Comparison of ENCODE assay signal across 25 cellular contexts in genomic region chr2:52936029-52936428, GRCh38.
DNase-seq lines count a peak whose midpoint lies in the region; ATAC-seq and TF ChIP-seq lines count a peak whose summit lies in the region.
"Had no signal": no experiment of that assay in that cellular context is flagged by ENCODE, and none has a peak within 500 bp of the region (broad histone marks: within the 10 kb centered on the region; RNA-seq: fewer than 3 reads in every experiment).

No MANE protein-coding gene starts in this region.

- H3K4me1 Mint-ChIP-seq in activated naive CD4-positive, alpha-beta T cell treated with anti-CD3 and anti-CD28 coated beads for 36 hours (ENCODE audit: low read depth): no peaks in the 10 kb centered on the region
- H3K4me1 Mint-ChIP-seq: activated B cell treated with CpG ODN at 0.5 μM for 24 hours had no signal

- DNase-seq in Ammon's horn (ENCODE audit: low spot score) (peak; percentile 7), HT-29 (ENCODE audit: low spot score) (peak; percentile 20), SK-MEL-5 (ENCODE audit: low read depth, low spot score) (peak; percentile 16), fibroblast of lung (ENCODE audit: low read depth in 2 of 2) (peak; percentile 15 to 54), NCI-H2196 (lab: John Stamatoyannopoulos, UW; ENCODE audit: unreplicated experiment) (no peak), UCSD-AML1 (lab: John Stamatoyannopoulos, UW; ENCODE audit: unreplicated experiment) (no peak)
- DNase-seq in activated naive CD4-positive, alpha-beta T cell treated with anti-CD3 and anti-CD28 coated beads for 36 hours: no peak
- DNase-seq in activated naive CD4-positive, alpha-beta T cell treated with anti-CD3 and anti-CD28 coated beads, Interleukin-2, amount 50 U/mL, for 72 hours (ENCODE audit: low spot score in 2 of 2): no peak
- DNase-seq: activated B cell treated with CpG ODN at 0.5 μM for 24 hours; activated CD4-positive, alpha-beta T cell treated with anti-CD3 and anti-CD28 coated beads, Interleukin-2, amount 50 U/mL, for 48 hours; activated effector memory CD4-positive, alpha-beta T cell treated with Interleukin-2 at 50 U/mL for 16 hours; activated naive CD8-positive, alpha-beta T cell treated with anti-CD3 and anti-CD28 coated beads, Interleukin-2, amount 50 U/mL, for 24 hours; effector memory CD4-positive, alpha-beta T cell; gastrocnemius medialis; hippocampal formation; immature natural killer cell; NCI-H1417 treated with DMSO at 0.1 percent for 48 hours; NCI-H2107; stimulated activated CD4-positive, alpha-beta T cell treated with anti-CD3 and anti-CD28 coated beads, Interleukin-2, amount 100 ng/mL, for 24 hours; substantia nigra; T1000 had no signal

- H3K27ac Mint-ChIP-seq in activated naive CD4-positive, alpha-beta T cell treated with anti-CD3 and anti-CD28 coated beads for 36 hours: no peak overlapping the region
- H3K27ac Mint-ChIP-seq in activated naive CD4-positive, alpha-beta T cell treated with anti-CD3 and anti-CD28 coated beads, Interleukin-2, amount 50 U/mL, for 72 hours: no peak overlapping the region
- H3K27ac Mint-ChIP-seq: activated B cell treated with CpG ODN at 0.5 μM for 24 hours; activated naive CD8-positive, alpha-beta T cell treated with anti-CD3 and anti-CD28 coated beads, Interleukin-2, amount 50 U/mL, for 24 hours; immature natural killer cell; natural killer cell treated with Interleukin-12 subunit alpha and Interleukin-12 subunit beta and Interleukin-15 and Interleukin-18, amount 100 ng/mL, for 72 hours had no signal

- no peaks in the 10 kb centered on the region for H3K27me3 Mint-ChIP-seq in activated naive CD4-positive, alpha-beta T cell treated with anti-CD3 and anti-CD28 coated beads for 36 hours (ENCODE audit: low read depth)
- H3K27me3 Mint-ChIP-seq: activated B cell treated with CpG ODN at 0.5 μM for 24 hours; activated naive CD8-positive, alpha-beta T cell treated with anti-CD3 and anti-CD28 coated beads, Interleukin-2, amount 50 U/mL, for 24 hours; natural killer cell treated with Interleukin-12 subunit alpha and Interleukin-12 subunit beta and Interleukin-15 and Interleukin-18, amount 100 ng/mL, for 72 hours had no signal

- no peaks in the 10 kb centered on the region for H3K36me3 ChIP-seq in fibroblast of lung (ENCODE audit: control insufficient read depth, insufficient read depth, low read length)
- H3K36me3 ChIP-seq: esophagus muscularis mucosa, gastrocnemius medialis, HAP-1 had no signal

- in situ Hi-C loops in SK-MEL-5 (cut with HindIII; ENCODE audit: low pct_unique_long_range_greater_than_20kb, low sequenced_read_pairs): no loop called here

- no peak overlapping the region for H3K4me3 ChIP-seq in fibroblast of lung (replicated peaks in 1 of 4; ENCODE audit: control extremely low read depth in 1 of 4, insufficient read depth in 1 of 4, low read depth in 3 of 4, low read length in 4 of 4)
- H3K4me3 ChIP-seq: esophagus muscularis mucosa, gastrocnemius medialis, HAP-1, smooth muscle cell had no signal

- H3K9me3 Mint-ChIP-seq in activated naive CD4-positive, alpha-beta T cell treated with anti-CD3 and anti-CD28 coated beads for 36 hours: peaks cover 1% of the 10 kb centered on the region
- peaks cover 5 to 7% of the 10 kb centered on the region in 2 donors for H3K9me3 Mint-ChIP-seq in activated naive CD4-positive, alpha-beta T cell treated with anti-CD3 and anti-CD28 coated beads, Interleukin-2, amount 50 U/mL, for 72 hours
- H3K9me3 Mint-ChIP-seq: activated B cell treated with CpG ODN at 0.5 μM for 24 hours had no signal

- H3K36me3 Mint-ChIP-seq in activated naive CD4-positive, alpha-beta T cell treated with anti-CD3 and anti-CD28 coated beads for 36 hours (ENCODE audit: low read depth): no peaks in the 10 kb centered on the region
- H3K36me3 Mint-ChIP-seq in activated naive CD4-positive, alpha-beta T cell treated with anti-CD3 and anti-CD28 coated beads, Interleukin-2, amount 50 U/mL, for 72 hours: no peaks in the 10 kb centered on the region
- H3K36me3 Mint-ChIP-seq: immature natural killer cell; natural killer cell treated with Interleukin-12 subunit alpha and Interleukin-12 subunit beta and Interleukin-15 and Interleukin-18, amount 100 ng/mL, for 72 hours had no signal

- no peak overlapping the region for H3K4me3 Mint-ChIP-seq in activated naive CD4-positive, alpha-beta T cell treated with anti-CD3 and anti-CD28 coated beads for 36 hours
- H3K4me3 Mint-ChIP-seq: activated B cell treated with CpG ODN at 0.5 μM for 24 hours; activated naive CD8-positive, alpha-beta T cell treated with anti-CD3 and anti-CD28 coated beads, Interleukin-2, amount 50 U/mL, for 24 hours; immature natural killer cell; natural killer cell treated with Interleukin-12 subunit alpha and Interleukin-12 subunit beta and Interleukin-15 and Interleukin-18, amount 100 ng/mL, for 72 hours had no signal

- no peak for ATAC-seq in activated naive CD4-positive, alpha-beta T cell treated with anti-CD3 and anti-CD28 coated beads, Interleukin-2, amount 50 U/mL, for 72 hours
- ATAC-seq: activated naive CD8-positive, alpha-beta T cell treated with anti-CD3 and anti-CD28 coated beads, Interleukin-2, amount 50 U/mL, for 24 hours; gastrocnemius medialis; natural killer cell treated with Interleukin-12 subunit alpha and Interleukin-12 subunit beta and Interleukin-15 and Interleukin-18, amount 100 ng/mL, for 72 hours had no signal

- H4K20me1 ChIP-seq in fibroblast of lung (ENCODE audit: control insufficient read depth, extremely low read depth, insufficient read depth, low read length): no peaks in the 10 kb centered on the region

- TF ChIP-seq CTCF in fibroblast of lung (conservative IDR thresholded peaks at IDR 0.05 in 1 of 2, IDR thresholded peaks at IDR 0.05 in 1 of 2; ENCODE audit: low read depth in 1 of 2, low read length in 2 of 2): no peak

- no peak overlapping the region for H3K9ac ChIP-seq in fibroblast of lung (ENCODE audit: insufficient read depth, low read length)

- H3K79me2 ChIP-seq in fibroblast of lung (ENCODE audit: control insufficient read depth, insufficient read depth, low read length): no peaks in the 10 kb centered on the region

- H3K4me2 ChIP-seq in fibroblast of lung (ENCODE audit: extremely low read depth, insufficient read depth, low read length): no peak overlapping the region
- H3K4me2 ChIP-seq: smooth muscle cell had no signal

- CTCF ChIA-PET in activated naive CD4-positive, alpha-beta T cell treated with anti-CD3 and anti-CD28 coated beads for 36 hours (lab: Charles Lee): no interaction called here

- no peak overlapping the region for H2AFZ ChIP-seq in fibroblast of lung (ENCODE audit: low read length)

- intact Hi-C loops in activated naive CD4-positive, alpha-beta T cell treated with anti-CD3 and anti-CD28 coated beads for 36 hours (cut with micrococcal nuclease): no loop called here

- no peaks in the 10 kb centered on the region for H3K27me3 ChIP-seq in fibroblast of lung (ENCODE audit: control insufficient read depth, insufficient read depth, low read length)
- H3K27me3 ChIP-seq: esophagus muscularis mucosa, gastrocnemius medialis had no signal

- no peak overlapping the region for H3K27ac ChIP-seq in fibroblast of lung (ENCODE audit: insufficient read depth, low read length)
- H3K27ac ChIP-seq: esophagus muscularis mucosa, gastrocnemius medialis had no signal

- H3K9me3 ChIP-seq in fibroblast of lung (ENCODE audit: control insufficient read depth, insufficient read depth, low read depth, low read length): no peaks in the 10 kb centered on the region
- H3K9me3 ChIP-seq: esophagus muscularis mucosa, gastrocnemius medialis, HAP-1 had no signal

- peaks cover 2% of the 10 kb centered on the region for H3K4me1 ChIP-seq in fibroblast of lung (ENCODE audit: control insufficient read depth, extremely low read depth, insufficient read depth, low read length)
- H3K4me1 ChIP-seq: esophagus muscularis mucosa, gastrocnemius medialis, HAP-1 had no signal

Comparison
In these comparisons a context has a peak if more than half of its experiments do, and no peak if none do; other contexts are left out.
1. DNase-seq: peak in Ammon's horn (single experiment), HT-29 (single experiment), SK-MEL-5 (single experiment) and fibroblast of lung (2 of 2); none in NCI-H2196 (single experiment), activated naive CD4-positive, alpha-beta T cell treated with anti-CD3 and anti-CD28 coated beads for 36 hours (single experiment), UCSD-AML1 (single experiment) and activated naive CD4-positive, alpha-beta T cell treated with anti-CD3 and anti-CD28 coated beads, Interleukin-2, amount 50 U/mL, for 72 hours (0 of 2).